Comparison of ENCODE assay signal across 21 cellular contexts in genomic region chr20:53282217-53282955, GRCh38.
DNase-seq lines count a peak whose midpoint lies in the region; ATAC-seq, FAIRE-seq and TF ChIP-seq lines count a peak whose summit lies in the region.
"Had no signal": no experiment of that assay in that cellular context is flagged by ENCODE, and none has a peak within 500 bp of the region (broad histone marks: within the 10 kb centered on the region; RNA-seq: fewer than 3 reads in every experiment).

No MANE protein-coding gene starts in this region.

- peak overlapping the region; percentile 44 for H3K4me2 ChIP-seq in neural progenitor cell

- CTCF ChIA-PET in WTC11 (lab: Charles Lee): interaction anchor here (0.8 to 1.8 kb wide), 5 partner anchors 9 to 265 kb away, joined by 3 to 9 read pairs (median 3); no protein-coding TSS in a partner anchor

- H3K4me3 ChIP-seq in iPS-20b (ENCODE audit: low read length): peak overlapping the region; percentile 49
- H3K4me3 ChIP-seq in neural progenitor cell: no peak overlapping the region
- H3K4me3 ChIP-seq: Peyer's patch had no signal

- DNase-seq in HTR-8/SVneo (ENCODE audit: insufficient read length, low spot score) (no peak), WTC11 (ENCODE audit: low spot score) (peak; percentile 17), neural progenitor cell (ENCODE audit: low spot score) (peak; percentile 24), frontal cortex (ENCODE audit: low spot score in 2 of 2) (no peak), NK-92 (lab: John Stamatoyannopoulos, UW; ENCODE audit: unreplicated experiment) (no peak), hypothalamus (lab: John Stamatoyannopoulos, UW) (no peak)
- DNase-seq: C1 segment of cervical spinal cord; CD4-positive, alpha-beta memory T cell; COR-L47; DMS53; KBM-7; NCI-H1105 treated with DMSO at 0.1 percent for 48 hours; NCI-H2029; NCI-H510A; NCI-H69; OCI-M1; Peyer's patch; SHP77 treated with DMSO at 0.1 percent for 48 hours had no signal

- H3K9me3 ChIP-seq in iPS-20b (ENCODE audit: insufficient read depth, low read depth, low read length) (no peaks in the 10 kb centered on the region), neural progenitor cell (ENCODE audit: low read depth) (no peaks in the 10 kb centered on the region)
- H3K9me3 ChIP-seq: Peyer's patch had no signal

- H3K36me3 Mint-ChIP-seq in WTC11: no peaks in the 10 kb centered on the region
- H3K36me3 Mint-ChIP-seq in neural progenitor cell: no peaks in the 10 kb centered on the region
- H3K36me3 Mint-ChIP-seq: CD4-positive, alpha-beta memory T cell had no signal

- POLR2A ChIA-PET in WTC11 (lab: Charles Lee): interaction anchor here (0.6 kb wide), 1 partner anchor 219 kb away, joined by 7 read pairs; no protein-coding TSS in a partner anchor

- no peaks in the 10 kb centered on the region for H3K79me2 ChIP-seq in neural progenitor cell (ENCODE audit: low read depth)

- no peak overlapping the region for H3K9ac ChIP-seq in iPS-20b (ENCODE audit: low read depth, low read length)
- H3K9ac ChIP-seq in neural progenitor cell: no peak overlapping the region

- H3K4me1 Mint-ChIP-seq in WTC11 (peaks cover 48% of the 10 kb centered on the region), neural progenitor cell (peaks cover 40% of the 10 kb centered on the region)

- peak overlapping the region; percentile 46 for H3K4me3 Mint-ChIP-seq in WTC11
- no peak overlapping the region for H3K4me3 Mint-ChIP-seq in neural progenitor cell
- H3K4me3 Mint-ChIP-seq: CD4-positive, alpha-beta memory T cell had no signal

- H3K27me3 Mint-ChIP-seq in WTC11 (ENCODE audit: low read depth): peaks cover 4% of the 10 kb centered on the region
- H3K27me3 Mint-ChIP-seq in neural progenitor cell (ENCODE audit: insufficient read depth, low read depth): peaks cover 2% of the 10 kb centered on the region

- no peaks in the 10 kb centered on the region for H3K9me3 Mint-ChIP-seq in WTC11
- no peaks in the 10 kb centered on the region for H3K9me3 Mint-ChIP-seq in neural progenitor cell
- H3K9me3 Mint-ChIP-seq: CD4-positive, alpha-beta memory T cell had no signal

- no peak overlapping the region for H3K27ac ChIP-seq in iPS-20b (ENCODE audit: low read length)
- H3K27ac ChIP-seq in neural progenitor cell: no peak overlapping the region
- H3K27ac ChIP-seq: Peyer's patch had no signal

- no peak for TF ChIP-seq CTCF in WTC11 (IDR thresholded peaks at IDR 0.05)
- TF ChIP-seq CTCF in neural progenitor cell (IDR thresholded peaks at IDR 0.05): no peak

- peak; percentile 74 for ATAC-seq in WTC11
- no peak for ATAC-seq in HG03025 (IDR thresholded peaks at IDR 0.05; ENCODE audit: low FRiP score, unreplicated experiment)

- H3K36me3 ChIP-seq in iPS-20b (ENCODE audit: insufficient read depth, low read depth, low read length) (no peaks in the 10 kb centered on the region), neural progenitor cell (no peaks in the 10 kb centered on the region)
- H3K36me3 ChIP-seq: Peyer's patch had no signal

- H2AFZ ChIP-seq in neural progenitor cell (replicated peaks): no peak overlapping the region

- FAIRE-seq in HTR-8/SVneo (lab: Jason Lieb, UNC) (peak; percentile 77), frontal cortex (lab: Jason Lieb, UNC) (no peak)
- FAIRE-seq: G401.6 had no signal

- no peaks in the 10 kb centered on the region for H3K27me3 ChIP-seq in iPS-20b (ENCODE audit: insufficient read depth, low read length)
- no peaks in the 10 kb centered on the region for H3K27me3 ChIP-seq in neural progenitor cell
- H3K27me3 ChIP-seq: Peyer's patch had no signal

- 0 out of 2 replicates have a peak overlapping the region, but pooled peaks have one; percentile 13 for H3K27ac Mint-ChIP-seq in WTC11
- no peak overlapping the region for H3K27ac Mint-ChIP-seq in neural progenitor cell
- H3K27ac Mint-ChIP-seq: CD4-positive, alpha-beta memory T cell had no signal

- H4K20me1 ChIP-seq in neural progenitor cell (ENCODE audit: low read depth): no peaks in the 10 kb centered on the region

- peaks cover 10% of the 10 kb centered on the region for H3F3A ChIP-seq in neural progenitor cell (ENCODE audit: low read depth)

- H3K4me1 ChIP-seq in iPS-20b (ENCODE audit: insufficient read depth, low read length) (peaks cover 32% of the 10 kb centered on the region), neural progenitor cell (peaks cover 11% of the 10 kb centered on the region)
- H3K4me1 ChIP-seq: Peyer's patch had no signal

TF ChIP-seq in WTC11, 78 proteins besides CTCF, POLR2A, EP300 and RAD21:
- TF ChIP-seq NR1H2 (CRISPR knock-in tag; IDR thresholded peaks at IDR 0.05): no peak
- TF ChIP-seq GTF2I (CRISPR knock-in tag; conservative IDR thresholded peaks at IDR 0.05): peak; percentile 94

Comparison
In these comparisons a context has a peak if more than half of its experiments do, and no peak if none do; other contexts are left out.
1. DNase-seq: peak in WTC11 (single experiment) and neural progenitor cell (single experiment); none in HTR-8/SVneo (single experiment), frontal cortex (0 of 2), NK-92 (single experiment) and hypothalamus (0 of 51).